ENCODE assay signal across 10 cellular contexts in the genomic region with DNA sequence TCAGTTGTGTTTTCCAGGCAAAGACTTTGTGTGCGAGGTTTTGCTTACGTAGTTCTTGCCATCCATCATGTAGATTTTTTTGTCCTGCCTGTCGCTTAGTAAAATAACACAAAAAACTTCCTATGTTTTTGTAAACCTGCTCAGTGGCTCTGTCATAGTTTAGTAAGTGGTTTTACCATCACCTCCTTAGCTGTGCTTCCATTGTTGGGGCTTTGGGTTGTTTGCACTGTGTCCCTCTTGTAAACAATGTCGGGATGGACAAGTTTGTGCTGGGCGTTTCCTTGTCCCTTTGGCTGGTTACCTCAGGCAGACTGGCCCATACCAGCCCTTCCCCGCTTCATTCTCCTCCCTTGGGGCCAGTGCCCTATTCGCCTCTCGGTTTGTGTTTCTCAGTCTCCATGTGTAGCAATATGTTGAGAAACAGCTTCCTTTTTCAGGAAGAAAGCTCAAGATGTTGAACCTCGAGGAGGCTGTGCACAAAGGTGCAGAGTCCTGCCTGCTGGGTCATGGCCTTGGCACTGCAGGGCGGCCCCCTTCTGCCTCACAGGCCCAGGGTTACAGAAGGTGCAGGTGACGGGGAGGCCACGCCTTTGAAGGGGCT.
DNase-seq lines count a peak whose midpoint lies in the region; ATAC-seq lines count a peak whose summit lies in the region.
"Had no signal": no experiment of that assay in that cellular context is flagged by ENCODE, and none has a peak within 500 bp of the region (broad histone marks: within the 10 kb centered on the region; RNA-seq: fewer than 3 reads in every experiment).

No MANE protein-coding gene starts in this region.

- no peak overlapping the region for H3K4me3 Mint-ChIP-seq in stimulated activated effector memory CD8-positive, alpha-beta T cell treated with anti-CD3 and anti-CD28 coated beads, Interleukin-12 subunit alpha, Interleukin-12 subunit beta, amount 100 ng/mL, for 72 hours

- peak overlapping the region; percentile 45 for H3K27ac Mint-ChIP-seq in stimulated activated effector memory CD8-positive, alpha-beta T cell treated with anti-CD3 and anti-CD28 coated beads, Interleukin-12 subunit alpha, Interleukin-12 subunit beta, amount 100 ng/mL, for 72 hours

- ATAC-seq in GM19397 (IDR thresholded peaks at IDR 0.05; ENCODE audit: unreplicated experiment) (peak; percentile 49), HG02623 (IDR thresholded peaks at IDR 0.05; ENCODE audit: unreplicated experiment) (no peak)
- no peak for ATAC-seq in stimulated activated effector memory CD8-positive, alpha-beta T cell treated with anti-CD3 and anti-CD28 coated beads, Interleukin-12 subunit alpha, Interleukin-12 subunit beta, amount 100 ng/mL, for 72 hours

- no peak overlapping the region for H3K27ac ChIP-seq in epithelial cell of prostate
- H3K27ac ChIP-seq: KMS-11, VCaP had no signal

- H3K4me1 Mint-ChIP-seq in stimulated activated effector memory CD8-positive, alpha-beta T cell treated with anti-CD3 and anti-CD28 coated beads, Interleukin-12 subunit alpha, Interleukin-12 subunit beta, amount 100 ng/mL, for 72 hours: peaks cover 64% of the 10 kb centered on the region

- H3K36me3 Mint-ChIP-seq in stimulated activated effector memory CD8-positive, alpha-beta T cell treated with anti-CD3 and anti-CD28 coated beads, Interleukin-12 subunit alpha, Interleukin-12 subunit beta, amount 100 ng/mL, for 72 hours: no peaks in the 10 kb centered on the region

- DNase-seq in NCI-H69 (lab: John Stamatoyannopoulos, UW) (peak; percentile 62), epithelial cell of prostate (ENCODE audit: low read depth, low spot score) (peak; percentile 34), iPS-NIHi7 (ENCODE audit: extremely low spot score) (no peak), NCI-H1930 (lab: John Stamatoyannopoulos, UW) (no peak), G401 (ENCODE audit: low spot score) (no peak)
- DNase-seq in stimulated activated effector memory CD8-positive, alpha-beta T cell treated with anti-CD3 and anti-CD28 coated beads, Interleukin-12 subunit alpha, Interleukin-12 subunit beta, amount 100 ng/mL, for 72 hours (ENCODE audit: low spot score in 2 of 2): no peak

- in situ Hi-C loops in G401 (cut with HindIII; ENCODE audit: low sequenced_read_pairs): no loop called here

- no peaks in the 10 kb centered on the region for H3K9me3 Mint-ChIP-seq in stimulated activated effector memory CD8-positive, alpha-beta T cell treated with anti-CD3 and anti-CD28 coated beads, Interleukin-12 subunit alpha, Interleukin-12 subunit beta, amount 100 ng/mL, for 72 hours

Comparison
In these comparisons a context has a peak if more than half of its experiments do, and no peak if none do; other contexts are left out.
1. DNase-seq: peak in NCI-H69 (single experiment) and epithelial cell of prostate (single experiment); none in stimulated activated effector memory CD8-positive, alpha-beta T cell treated with anti-CD3 and anti-CD28 coated beads, Interleukin-12 subunit alpha, Interleukin-12 subunit beta, amount 100 ng/mL, for 72 hours (0 of 2), iPS-NIHi7 (single experiment), NCI-H1930 (0 of 2) and G401 (single experiment).